Comparison of ENCODE assay signal across 12 cellular contexts in genomic region chr17:72515291-72516065, GRCh38.
A peak's percentile ranks its signal among the peaks of the same experiment; 100 is the strongest.
DNase-seq lines count a peak whose midpoint lies in the region; ATAC-seq and TF ChIP-seq lines count a peak whose summit lies in the region.
"Had no signal": no experiment of that assay in that cellular context is flagged by ENCODE, and none has a peak within 500 bp of the region (broad histone marks: within the 10 kb centered on the region; RNA-seq: fewer than 3 reads in every experiment).

No MANE protein-coding gene starts in this region.

- H3K4me3 ChIP-seq in coronary artery (peak overlapping the region; percentile 1), trophoblast cell (ENCODE audit: low read depth, low read length) (no peak overlapping the region)

- no peaks in the 10 kb centered on the region for H3K27me3 ChIP-seq in trophoblast cell (ENCODE audit: insufficient read depth, low read length)

- H2AFZ ChIP-seq in trophoblast cell (ENCODE audit: insufficient read depth, low read length, poor library complexity), result no peak overlapping the region

- no peak overlapping the region for H3K23ac ChIP-seq in trophoblast cell (ENCODE audit: low read length)

- no peaks in the 10 kb centered on the region for H3K79me2 ChIP-seq in trophoblast cell (ENCODE audit: control insufficient read depth, insufficient read depth, low read length, poor library complexity)

- DNase-seq in NCI-H1092 (lab: John Stamatoyannopoulos, UW) (peak; percentile 66), coronary artery (ENCODE audit: low spot score) (no peak), trophoblast cell (no peak), midbrain (lab: John Stamatoyannopoulos, UW) (no peak)
- DNase-seq in activated CD4-positive, alpha-beta T cell treated with anti-CD3 and anti-CD28 coated beads for 36 hours, result no peak
- DNase-seq: effector CD8-positive, alpha-beta T cell; stimulated activated naive CD8-positive, alpha-beta T cell treated with anti-CD3 and anti-CD28 coated beads, Interleukin-15, amount 100 ng/mL, for 72 hours had no signal

- ATAC-seq in GM18498 (IDR thresholded peaks at IDR 0.05; ENCODE audit: unreplicated experiment), result peak; percentile 46
- no peak for ATAC-seq in HG02840 (IDR thresholded peaks at IDR 0.05; ENCODE audit: low FRiP score, unreplicated experiment)
- ATAC-seq in GM18520 (IDR thresholded peaks at IDR 0.05; ENCODE audit: unreplicated experiment), result no peak
- ATAC-seq in activated CD4-positive, alpha-beta T cell treated with anti-CD3 and anti-CD28 coated beads for 36 hours, result no peak
- ATAC-seq: stimulated activated naive CD8-positive, alpha-beta T cell treated with anti-CD3 and anti-CD28 coated beads, Interleukin-15, amount 100 ng/mL, for 72 hours had no signal

- no peak overlapping the region for H3K9ac ChIP-seq in trophoblast cell (ENCODE audit: low read length)

- H3K14ac ChIP-seq in trophoblast cell (ENCODE audit: low read length), result no peak overlapping the region

- no peak overlapping the region for H3K27ac Mint-ChIP-seq in activated CD4-positive, alpha-beta T cell treated with anti-CD3 and anti-CD28 coated beads for 36 hours

- peaks cover 14% of the 10 kb centered on the region for H3K27me3 Mint-ChIP-seq in activated CD4-positive, alpha-beta T cell treated with anti-CD3 and anti-CD28 coated beads for 36 hours

- no peak overlapping the region for H2AK5ac ChIP-seq in trophoblast cell (ENCODE audit: low read length)

- H2BK12ac ChIP-seq in trophoblast cell (ENCODE audit: low read length), result peak overlapping the region; percentile 28

- no peaks in the 10 kb centered on the region for H3K36me3 ChIP-seq in trophoblast cell (ENCODE audit: control insufficient read depth in 1 of 2, insufficient read depth in 2 of 2, low read length in 2 of 2)
- H3K36me3 ChIP-seq: neutrophil had no signal

- no peaks in the 10 kb centered on the region for H3K9me3 Mint-ChIP-seq in activated CD4-positive, alpha-beta T cell treated with anti-CD3 and anti-CD28 coated beads for 36 hours (ENCODE audit: low read depth)
- H3K9me3 Mint-ChIP-seq: stimulated activated naive CD8-positive, alpha-beta T cell treated with anti-CD3 and anti-CD28 coated beads, Interleukin-15, amount 100 ng/mL, for 72 hours had no signal

- no peaks in the 10 kb centered on the region for H3K36me3 Mint-ChIP-seq in activated CD4-positive, alpha-beta T cell treated with anti-CD3 and anti-CD28 coated beads for 36 hours (ENCODE audit: low read depth)

- intact Hi-C loops in activated CD4-positive, alpha-beta T cell treated with anti-CD3 and anti-CD28 coated beads for 36 hours (cut with DNase I, micrococcal nuclease), result no loop called here

- H3K18ac ChIP-seq in trophoblast cell (ENCODE audit: low read length), result no peak overlapping the region

- TF ChIP-seq CTCF in coronary artery (IDR thresholded peaks at IDR 0.05), result no peak

- no CpG with 5 or more reads among the region's 13 CpGs for WGBS in trophoblast cell (ENCODE audit: extremely low coverage, insufficient coverage, insufficient read length)

- no peak overlapping the region for H4K12ac ChIP-seq in trophoblast cell (ENCODE audit: low read depth, low read length)

- H3K4me1 ChIP-seq in trophoblast cell (ENCODE audit: control insufficient read depth in 1 of 2, insufficient read depth in 2 of 2, low read length in 2 of 2), result peaks cover 7 to 18% of the 10 kb centered on the region in 2 experiments

- H3K4ac ChIP-seq in trophoblast cell (ENCODE audit: low read depth, low read length), result no peak overlapping the region

- POLR2A ChIA-PET in activated CD4-positive, alpha-beta T cell treated with anti-CD3 and anti-CD28 coated beads for 36 hours (lab: Charles Lee), result no interaction called here

- H3K27ac ChIP-seq in coronary artery, result no peak overlapping the region
- no peak overlapping the region for H3K27ac ChIP-seq in trophoblast cell (ENCODE audit: low read depth, low read length)
- H3K27ac ChIP-seq: neutrophil, VCaP had no signal

- H3K4me1 Mint-ChIP-seq in activated CD4-positive, alpha-beta T cell treated with anti-CD3 and anti-CD28 coated beads for 36 hours, result no peaks in the 10 kb centered on the region
- H3K4me1 Mint-ChIP-seq: stimulated activated naive CD8-positive, alpha-beta T cell treated with anti-CD3 and anti-CD28 coated beads, Interleukin-15, amount 100 ng/mL, for 72 hours had no signal

- no peak overlapping the region for H2BK5ac ChIP-seq in trophoblast cell (ENCODE audit: low read depth, low read length, poor library complexity)

- CTCF ChIA-PET in activated CD4-positive, alpha-beta T cell treated with anti-CD3 and anti-CD28 coated beads for 36 hours (lab: Charles Lee), result interaction anchor here (0.7 kb wide), 1 partner anchor 103 kb away, joined by 4 read pairs; no protein-coding TSS in a partner anchor

- H3K9me3 ChIP-seq in trophoblast cell (ENCODE audit: insufficient read depth, low read depth, low read length), result no peaks in the 10 kb centered on the region
- H3K9me3 ChIP-seq: neutrophil had no signal

- H4K8ac ChIP-seq in trophoblast cell (ENCODE audit: low read depth, low read length), result no peak overlapping the region

- H3K4me2 ChIP-seq in trophoblast cell (ENCODE audit: low read length), result no peak overlapping the region

- no peak overlapping the region for H2BK120ac ChIP-seq in trophoblast cell (ENCODE audit: insufficient read depth, low read length, poor library complexity)

- no peak overlapping the region for H4K91ac ChIP-seq in trophoblast cell (ENCODE audit: low read depth, low read length)

- H3K79me1 ChIP-seq in trophoblast cell (ENCODE audit: low read length), result peaks cover 6% of the 10 kb centered on the region

- H3K4me3 Mint-ChIP-seq in activated CD4-positive, alpha-beta T cell treated with anti-CD3 and anti-CD28 coated beads for 36 hours, result no peak overlapping the region
- H3K4me3 Mint-ChIP-seq: stimulated activated naive CD8-positive, alpha-beta T cell treated with anti-CD3 and anti-CD28 coated beads, Interleukin-15, amount 100 ng/mL, for 72 hours had no signal
